ENCODE assay signal across 1 cellular context in genomic region chrX:138287200-138287865, GRCh38.
TF ChIP-seq lines count a peak whose summit lies in the region.

No MANE protein-coding gene starts in this region.

TF ChIP-seq in WTC11, 78 proteins besides CTCF, POLR2A, EP300 and RAD21 (continued from another document):
- TF ChIP-seq, protein P1, sequence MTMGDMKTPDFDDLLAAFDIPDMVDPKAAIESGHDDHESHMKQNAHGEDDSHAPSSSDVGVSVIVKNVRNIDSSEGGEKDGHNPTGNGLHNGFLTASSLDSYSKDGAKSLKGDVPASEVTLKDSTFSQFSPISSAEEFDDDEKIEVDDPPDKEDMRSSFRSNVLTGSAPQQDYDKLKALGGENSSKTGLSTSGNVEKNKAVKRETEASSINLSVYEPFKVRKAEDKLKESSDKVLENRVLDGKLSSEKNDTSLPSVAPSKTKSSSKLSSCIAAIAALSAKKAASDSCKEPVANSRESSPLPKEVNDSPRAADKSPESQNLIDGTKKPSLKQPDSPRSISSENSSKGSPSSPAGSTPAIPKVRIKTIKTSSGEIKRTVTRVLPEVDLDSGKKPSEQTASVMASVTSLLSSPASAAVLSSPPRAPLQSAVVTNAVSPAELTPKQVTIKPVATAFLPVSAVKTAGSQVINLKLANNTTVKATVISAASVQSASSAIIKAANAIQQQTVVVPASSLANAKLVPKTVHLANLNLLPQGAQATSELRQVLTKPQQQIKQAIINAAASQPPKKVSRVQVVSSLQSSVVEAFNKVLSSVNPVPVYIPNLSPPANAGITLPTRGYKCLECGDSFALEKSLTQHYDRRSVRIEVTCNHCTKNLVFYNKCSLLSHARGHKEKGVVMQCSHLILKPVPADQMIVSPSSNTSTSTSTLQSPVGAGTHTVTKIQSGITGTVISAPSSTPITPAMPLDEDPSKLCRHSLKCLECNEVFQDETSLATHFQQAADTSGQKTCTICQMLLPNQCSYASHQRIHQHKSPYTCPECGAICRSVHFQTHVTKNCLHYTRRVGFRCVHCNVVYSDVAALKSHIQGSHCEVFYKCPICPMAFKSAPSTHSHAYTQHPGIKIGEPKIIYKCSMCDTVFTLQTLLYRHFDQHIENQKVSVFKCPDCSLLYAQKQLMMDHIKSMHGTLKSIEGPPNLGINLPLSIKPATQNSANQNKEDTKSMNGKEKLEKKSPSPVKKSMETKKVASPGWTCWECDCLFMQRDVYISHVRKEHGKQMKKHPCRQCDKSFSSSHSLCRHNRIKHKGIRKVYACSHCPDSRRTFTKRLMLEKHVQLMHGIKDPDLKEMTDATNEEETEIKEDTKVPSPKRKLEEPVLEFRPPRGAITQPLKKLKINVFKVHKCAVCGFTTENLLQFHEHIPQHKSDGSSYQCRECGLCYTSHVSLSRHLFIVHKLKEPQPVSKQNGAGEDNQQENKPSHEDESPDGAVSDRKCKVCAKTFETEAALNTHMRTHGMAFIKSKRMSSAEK (CRISPR knock-in tag; IDR thresholded peaks at IDR 0.05; ENCODE audit: borderline replicate concordance): no peak
- TF ChIP-seq NR1H2 (CRISPR knock-in tag; IDR thresholded peaks at IDR 0.05): no peak
- TF ChIP-seq IRF2 (CRISPR knock-in tag; IDR thresholded peaks at IDR 0.05; ENCODE audit: borderline replicate concordance, low read depth): no peak
- TF ChIP-seq USF1 (CRISPR knock-in tag; IDR thresholded peaks at IDR 0.05): no peak
